ENCODE assay signal across 1 cellular context in the genomic region with DNA sequence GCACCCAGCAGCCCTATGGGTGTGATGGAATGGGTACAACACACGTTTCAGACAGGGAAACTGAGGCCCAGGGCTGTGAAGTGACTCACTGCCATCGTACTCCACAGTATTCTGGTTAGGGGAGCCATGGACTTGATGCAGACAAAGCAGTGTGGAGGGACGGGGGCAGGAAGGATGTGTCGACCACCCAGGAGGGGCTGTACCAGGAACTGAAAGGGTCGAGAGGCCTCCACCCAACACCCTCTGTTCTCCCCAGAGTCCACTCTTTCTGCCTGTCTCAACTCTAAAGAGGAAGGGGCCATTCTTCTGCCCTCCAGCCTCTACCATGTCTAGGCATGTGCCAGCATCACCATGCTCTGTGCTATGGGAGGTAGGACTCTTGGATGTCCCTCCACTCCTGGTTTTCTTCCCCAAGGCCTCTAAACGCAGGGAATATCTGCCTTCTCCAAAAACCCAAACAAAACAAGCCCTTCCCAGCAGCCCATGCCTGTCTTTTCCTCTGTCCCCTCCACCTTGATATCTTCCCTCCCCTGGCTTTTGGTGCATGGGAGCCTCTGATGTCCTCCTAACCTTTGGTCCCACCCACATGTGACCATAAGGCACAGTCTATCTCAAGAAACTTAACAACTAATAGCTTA.
TF ChIP-seq lines count a peak whose summit lies in the region.

No MANE protein-coding gene starts in this region.

TF ChIP-seq in H1, 55 proteins besides CTCF, POLR2A, EP300 and RAD21:
- TF ChIP-seq POU5F1 (IDR thresholded peaks at IDR 0.05; ENCODE audit: low read depth, low read length) = no peak
- TF ChIP-seq EZH2 (IDR thresholded peaks at IDR 0.05; ENCODE audit: low read depth, low read length, severe bottlenecking) = no peak
- no peak for TF ChIP-seq SIN3A (conservative IDR thresholded peaks at IDR 0.05 in 1 of 2, IDR thresholded peaks at IDR 0.05 in 1 of 2; ENCODE audit: low read depth in 1 of 2, low read length in 2 of 2)
- TF ChIP-seq CHD1 (IDR thresholded peaks at IDR 0.05; ENCODE audit: low read depth, low read length) = no peak
- TF ChIP-seq NRF1 (IDR thresholded peaks at IDR 0.05; ENCODE audit: low read depth, low read length) = no peak
- no peak for TF ChIP-seq BRCA1 (IDR thresholded peaks at IDR 0.05; ENCODE audit: low read depth, low read length)
- TF ChIP-seq, protein P1, sequence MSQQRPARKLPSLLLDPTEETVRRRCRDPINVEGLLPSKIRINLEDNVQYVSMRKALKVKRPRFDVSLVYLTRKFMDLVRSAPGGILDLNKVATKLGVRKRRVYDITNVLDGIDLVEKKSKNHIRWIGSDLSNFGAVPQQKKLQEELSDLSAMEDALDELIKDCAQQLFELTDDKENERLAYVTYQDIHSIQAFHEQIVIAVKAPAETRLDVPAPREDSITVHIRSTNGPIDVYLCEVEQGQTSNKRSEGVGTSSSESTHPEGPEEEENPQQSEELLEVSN (IDR thresholded peaks at IDR 0.05) = no peak
- no peak for TF ChIP-seq SRF (IDR thresholded peaks at IDR 0.05; ENCODE audit: low read depth, low read length)
- TF ChIP-seq BCL11A (IDR thresholded peaks at IDR 0.05; ENCODE audit: low read depth in 2 of 2, low read length in 2 of 2) = no peak
- no peak for TF ChIP-seq CHD2 (IDR thresholded peaks at IDR 0.05; ENCODE audit: low read length)
- TF ChIP-seq TAF7 (optimal IDR thresholded peaks at IDR 0.05; ENCODE audit: borderline replicate concordance, low read depth, low read length) = no peak
- TF ChIP-seq CREB1 (IDR thresholded peaks at IDR 0.05) = no peak
- TF ChIP-seq PHF8 (conservative IDR thresholded peaks at IDR 0.05; ENCODE audit: low read depth, low read length) = no peak
- TF ChIP-seq MAFK (IDR thresholded peaks at IDR 0.05; ENCODE audit: low read depth, low read length) = no peak
- no peak for TF ChIP-seq JUND (IDR thresholded peaks at IDR 0.05; ENCODE audit: low read length)
- TF ChIP-seq HDAC2 (IDR thresholded peaks at IDR 0.05; ENCODE audit: borderline replicate concordance in 1 of 2, low read depth in 2 of 2, low read length in 2 of 2) = no peak
- TF ChIP-seq SP1 (IDR thresholded peaks at IDR 0.05; ENCODE audit: low read depth, low read length) = no peak
- no peak for TF ChIP-seq TBP (IDR thresholded peaks at IDR 0.05; ENCODE audit: low read depth, low read length)
- TF ChIP-seq, protein P2, sequence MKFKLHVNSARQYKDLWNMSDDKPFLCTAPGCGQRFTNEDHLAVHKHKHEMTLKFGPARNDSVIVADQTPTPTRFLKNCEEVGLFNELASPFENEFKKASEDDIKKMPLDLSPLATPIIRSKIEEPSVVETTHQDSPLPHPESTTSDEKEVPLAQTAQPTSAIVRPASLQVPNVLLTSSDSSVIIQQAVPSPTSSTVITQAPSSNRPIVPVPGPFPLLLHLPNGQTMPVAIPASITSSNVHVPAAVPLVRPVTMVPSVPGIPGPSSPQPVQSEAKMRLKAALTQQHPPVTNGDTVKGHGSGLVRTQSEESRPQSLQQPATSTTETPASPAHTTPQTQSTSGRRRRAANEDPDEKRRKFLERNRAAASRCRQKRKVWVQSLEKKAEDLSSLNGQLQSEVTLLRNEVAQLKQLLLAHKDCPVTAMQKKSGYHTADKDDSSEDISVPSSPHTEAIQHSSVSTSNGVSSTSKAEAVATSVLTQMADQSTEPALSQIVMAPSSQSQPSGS (IDR thresholded peaks at IDR 0.05; ENCODE audit: low read length) = no peak
